In the genomic region with DNA sequence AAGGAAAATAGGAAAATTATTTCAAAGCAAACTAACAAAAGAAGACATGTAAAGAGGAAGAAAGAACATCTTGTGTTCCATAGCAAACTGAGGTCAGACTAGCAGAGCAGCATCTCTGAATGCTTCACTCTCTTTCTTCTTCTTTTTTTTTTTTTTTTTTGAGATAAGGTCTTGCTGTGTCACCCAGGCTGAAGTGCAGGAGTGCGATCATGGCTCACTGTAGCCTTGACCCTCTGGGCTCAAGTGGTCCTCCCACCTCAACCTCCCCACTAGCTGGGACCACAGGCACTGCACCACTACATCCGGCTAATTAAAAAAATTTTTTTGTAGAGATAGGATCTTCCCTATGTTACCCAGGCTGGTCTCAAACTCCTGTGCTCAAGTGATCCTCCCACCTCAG, we compare ENCODE assay signal across 22 cellular contexts.
"Had no signal": no experiment of that assay in that cellular context is flagged by ENCODE, and none has a peak within 500 bp of the region (broad histone marks: within the 10 kb centered on the region; RNA-seq: fewer than 3 reads in every experiment).

No MANE protein-coding gene starts in this region.

- H3K9me3 ChIP-seq: gastrocnemius medialis, mucosa of descending colon, prostate gland, right atrium auricular region, thoracic aorta, tibial nerve, upper lobe of left lung had no signal

- H3K4me3 ChIP-seq: coronary artery, gastrocnemius medialis, lung, mucosa of descending colon, neural progenitor cell, prostate gland, right atrium auricular region, smooth muscle cell, thoracic aorta, tibial nerve, upper lobe of left lung had no signal

- DNase-seq: dermis blood vessel endothelial cell; effector memory CD4-positive, alpha-beta T cell; foreskin fibroblast; gastrocnemius medialis; head of caudate nucleus; kidney; mesenchymal stem cell; mucosa of descending colon; naive B cell; stimulated activated CD4-positive, alpha-beta T cell treated with anti-CD3 and anti-CD28 coated beads, Interleukin-4, amount 100 ng/mL, for 4 hours; stimulated activated naive CD8-positive, alpha-beta T cell treated with anti-CD3 and anti-CD28 coated beads, Interleukin-15, Interleukin-2, amounts not matched to agents 100 U/mL and 50 U/mL, for 24 hours; substantia nigra; upper lobe of left lung had no signal

- H3K27me3 ChIP-seq: gastrocnemius medialis, neural progenitor cell, right atrium auricular region, tibial nerve, upper lobe of left lung had no signal

- H3K36me3 ChIP-seq: gastrocnemius medialis, prostate gland, right atrium auricular region, thoracic aorta, tibial nerve, upper lobe of left lung had no signal

- H3K27ac ChIP-seq: coronary artery, gastrocnemius medialis, neural progenitor cell, parathyroid adenoma, prostate gland, right atrium auricular region, thoracic aorta, tibial nerve, upper lobe of left lung had no signal

- H3K4me1 ChIP-seq: gastrocnemius medialis, neural progenitor cell, parathyroid adenoma, prostate gland, right atrium auricular region, tibial nerve, upper lobe of left lung had no signal
